1 cellular context compared by ENCODE assay signal in the genomic region with DNA sequence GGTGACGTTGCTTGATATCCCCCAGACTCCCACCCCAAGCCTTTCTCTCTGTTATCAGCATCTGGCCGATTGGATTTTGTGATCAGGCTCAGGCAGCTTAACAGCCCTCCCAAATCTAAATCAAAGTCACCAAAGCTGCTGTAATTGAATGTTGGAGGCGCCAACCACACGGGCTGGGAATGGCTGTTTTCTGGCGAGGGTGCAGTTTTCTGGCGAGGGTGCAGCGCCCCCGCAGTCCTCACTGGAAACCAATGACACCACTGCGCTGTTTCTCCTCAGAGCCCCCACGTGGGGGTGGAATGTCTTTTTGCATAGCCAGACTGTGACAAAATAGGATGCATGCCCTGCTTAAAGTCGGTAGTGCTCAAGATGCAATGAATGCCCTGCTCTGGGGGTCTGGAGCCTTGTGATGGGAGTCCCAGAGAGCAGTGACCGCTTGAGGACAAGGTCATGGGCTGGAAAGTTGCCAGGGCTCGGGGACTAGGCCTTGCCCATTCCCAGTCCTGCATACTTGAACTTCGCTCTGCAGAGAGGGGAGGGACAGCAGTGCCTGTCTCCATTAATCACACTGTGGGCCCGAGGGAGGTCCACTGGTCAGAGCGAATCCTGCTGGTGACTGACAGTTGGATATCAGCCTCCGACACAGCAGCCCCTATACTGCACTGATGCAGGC.
A peak's percentile ranks its signal among the peaks of the same experiment; 100 is the strongest.
TF ChIP-seq lines count a peak whose summit lies in the region.

No MANE protein-coding gene starts in this region.

TF ChIP-seq in HepG2, 621 proteins besides CTCF, POLR2A, EP300 and RAD21 (continued from another document and continues in another):
- TF ChIP-seq, protein P1, sequence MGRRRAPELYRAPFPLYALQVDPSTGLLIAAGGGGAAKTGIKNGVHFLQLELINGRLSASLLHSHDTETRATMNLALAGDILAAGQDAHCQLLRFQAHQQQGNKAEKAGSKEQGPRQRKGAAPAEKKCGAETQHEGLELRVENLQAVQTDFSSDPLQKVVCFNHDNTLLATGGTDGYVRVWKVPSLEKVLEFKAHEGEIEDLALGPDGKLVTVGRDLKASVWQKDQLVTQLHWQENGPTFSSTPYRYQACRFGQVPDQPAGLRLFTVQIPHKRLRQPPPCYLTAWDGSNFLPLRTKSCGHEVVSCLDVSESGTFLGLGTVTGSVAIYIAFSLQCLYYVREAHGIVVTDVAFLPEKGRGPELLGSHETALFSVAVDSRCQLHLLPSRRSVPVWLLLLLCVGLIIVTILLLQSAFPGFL (CRISPR knock-in tag; IDR thresholded peaks at IDR 0.05): no peak
- TF ChIP-seq SMARCE1 (IDR thresholded peaks at IDR 0.05; ENCODE audit: borderline replicate concordance): no peak
- TF ChIP-seq SETDB1 (CRISPR knock-in tag; IDR thresholded peaks at IDR 0.05; ENCODE audit: borderline replicate concordance): no peak
- TF ChIP-seq ZNF138 (CRISPR knock-in tag; IDR thresholded peaks at IDR 0.05; ENCODE audit: low read depth): no peak
- TF ChIP-seq NFIC (IDR thresholded peaks at IDR 0.05; ENCODE audit: low read length): no peak
- no peak for TF ChIP-seq ZNF263 (CRISPR knock-in tag; IDR thresholded peaks at IDR 0.05)
- TF ChIP-seq, protein P2, sequence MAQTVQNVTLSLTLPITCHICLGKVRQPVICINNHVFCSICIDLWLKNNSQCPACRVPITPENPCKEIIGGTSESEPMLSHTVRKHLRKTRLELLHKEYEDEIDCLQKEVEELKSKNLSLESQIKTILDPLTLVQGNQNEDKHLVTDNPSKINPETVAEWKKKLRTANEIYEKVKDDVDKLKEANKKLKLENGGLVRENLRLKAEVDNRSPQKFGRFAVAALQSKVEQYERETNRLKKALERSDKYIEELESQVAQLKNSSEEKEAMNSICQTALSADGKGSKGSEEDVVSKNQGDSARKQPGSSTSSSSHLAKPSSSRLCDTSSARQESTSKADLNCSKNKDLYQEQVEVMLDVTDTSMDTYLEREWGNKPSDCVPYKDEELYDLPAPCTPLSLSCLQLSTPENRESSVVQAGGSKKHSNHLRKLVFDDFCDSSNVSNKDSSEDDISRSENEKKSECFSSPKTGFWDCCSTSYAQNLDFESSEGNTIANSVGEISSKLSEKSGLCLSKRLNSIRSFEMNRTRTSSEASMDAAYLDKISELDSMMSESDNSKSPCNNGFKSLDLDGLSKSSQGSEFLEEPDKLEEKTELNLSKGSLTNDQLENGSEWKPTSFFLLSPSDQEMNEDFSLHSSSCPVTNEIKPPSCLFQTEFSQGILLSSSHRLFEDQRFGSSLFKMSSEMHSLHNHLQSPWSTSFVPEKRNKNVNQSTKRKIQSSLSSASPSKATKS (CRISPR knock-in tag; IDR thresholded peaks at IDR 0.05): no peak
- no peak for TF ChIP-seq POLR2G (IDR thresholded peaks at IDR 0.05; ENCODE audit: low read depth, low read length)
- TF ChIP-seq PLRG1 (conservative IDR thresholded peaks at IDR 0.05): no peak
- TF ChIP-seq NONO (IDR thresholded peaks at IDR 0.05): no peak
- peak; percentile 67 for TF ChIP-seq NONO (CRISPR knock-in tag; conservative IDR thresholded peaks at IDR 0.05)
- TF ChIP-seq ZNF3 (CRISPR knock-in tag; IDR thresholded peaks at IDR 0.05): no peak
- TF ChIP-seq, protein P3, sequence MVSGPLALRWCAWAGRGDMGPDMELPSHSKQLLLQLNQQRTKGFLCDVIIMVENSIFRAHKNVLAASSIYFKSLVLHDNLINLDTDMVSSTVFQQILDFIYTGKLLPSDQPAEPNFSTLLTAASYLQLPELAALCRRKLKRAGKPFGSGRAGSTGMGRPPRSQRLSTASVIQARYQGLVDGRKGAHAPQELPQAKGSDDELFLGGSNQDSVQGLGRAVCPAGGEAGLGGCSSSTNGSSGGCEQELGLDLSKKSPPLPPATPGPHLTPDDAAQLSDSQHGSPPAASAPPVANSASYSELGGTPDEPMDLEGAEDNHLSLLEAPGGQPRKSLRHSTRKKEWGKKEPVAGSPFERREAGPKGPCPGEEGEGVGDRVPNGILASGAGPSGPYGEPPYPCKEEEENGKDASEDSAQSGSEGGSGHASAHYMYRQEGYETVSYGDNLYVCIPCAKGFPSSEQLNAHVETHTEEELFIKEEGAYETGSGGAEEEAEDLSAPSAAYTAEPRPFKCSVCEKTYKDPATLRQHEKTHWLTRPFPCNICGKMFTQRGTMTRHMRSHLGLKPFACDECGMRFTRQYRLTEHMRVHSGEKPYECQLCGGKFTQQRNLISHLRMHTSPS (CRISPR knock-in tag; IDR thresholded peaks at IDR 0.05; ENCODE audit: low read depth): 0 out of 2 replicates have a peak, but pooled peaks have one; percentile 42
- TF ChIP-seq, protein P4, sequence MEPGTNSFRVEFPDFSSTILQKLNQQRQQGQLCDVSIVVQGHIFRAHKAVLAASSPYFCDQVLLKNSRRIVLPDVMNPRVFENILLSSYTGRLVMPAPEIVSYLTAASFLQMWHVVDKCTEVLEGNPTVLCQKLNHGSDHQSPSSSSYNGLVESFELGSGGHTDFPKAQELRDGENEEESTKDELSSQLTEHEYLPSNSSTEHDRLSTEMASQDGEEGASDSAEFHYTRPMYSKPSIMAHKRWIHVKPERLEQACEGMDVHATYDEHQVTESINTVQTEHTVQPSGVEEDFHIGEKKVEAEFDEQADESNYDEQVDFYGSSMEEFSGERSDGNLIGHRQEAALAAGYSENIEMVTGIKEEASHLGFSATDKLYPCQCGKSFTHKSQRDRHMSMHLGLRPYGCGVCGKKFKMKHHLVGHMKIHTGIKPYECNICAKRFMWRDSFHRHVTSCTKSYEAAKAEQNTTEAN (CRISPR knock-in tag; conservative IDR thresholded peaks at IDR 0.05): no peak
- no peak for TF ChIP-seq ZNF879 (CRISPR knock-in tag; IDR thresholded peaks at IDR 0.05)
- TF ChIP-seq ZNF782 (CRISPR knock-in tag; IDR thresholded peaks at IDR 0.05; ENCODE audit: borderline replicate concordance): peak; percentile 90; the same call in 1 of the 2 replicates
- TF ChIP-seq FOXP1 (IDR thresholded peaks at IDR 0.05): no peak
- TF ChIP-seq FOXP1 (CRISPR knock-in tag; IDR thresholded peaks at IDR 0.05): no peak
- no peak for TF ChIP-seq FOSL1 (CRISPR knock-in tag; IDR thresholded peaks at IDR 0.05; ENCODE audit: borderline replicate concordance)
- TF ChIP-seq THAP11 (CRISPR knock-in tag; IDR thresholded peaks at IDR 0.05): 0 out of 2 replicates have a peak, but pooled peaks have one; percentile 16
- TF ChIP-seq, protein P5, sequence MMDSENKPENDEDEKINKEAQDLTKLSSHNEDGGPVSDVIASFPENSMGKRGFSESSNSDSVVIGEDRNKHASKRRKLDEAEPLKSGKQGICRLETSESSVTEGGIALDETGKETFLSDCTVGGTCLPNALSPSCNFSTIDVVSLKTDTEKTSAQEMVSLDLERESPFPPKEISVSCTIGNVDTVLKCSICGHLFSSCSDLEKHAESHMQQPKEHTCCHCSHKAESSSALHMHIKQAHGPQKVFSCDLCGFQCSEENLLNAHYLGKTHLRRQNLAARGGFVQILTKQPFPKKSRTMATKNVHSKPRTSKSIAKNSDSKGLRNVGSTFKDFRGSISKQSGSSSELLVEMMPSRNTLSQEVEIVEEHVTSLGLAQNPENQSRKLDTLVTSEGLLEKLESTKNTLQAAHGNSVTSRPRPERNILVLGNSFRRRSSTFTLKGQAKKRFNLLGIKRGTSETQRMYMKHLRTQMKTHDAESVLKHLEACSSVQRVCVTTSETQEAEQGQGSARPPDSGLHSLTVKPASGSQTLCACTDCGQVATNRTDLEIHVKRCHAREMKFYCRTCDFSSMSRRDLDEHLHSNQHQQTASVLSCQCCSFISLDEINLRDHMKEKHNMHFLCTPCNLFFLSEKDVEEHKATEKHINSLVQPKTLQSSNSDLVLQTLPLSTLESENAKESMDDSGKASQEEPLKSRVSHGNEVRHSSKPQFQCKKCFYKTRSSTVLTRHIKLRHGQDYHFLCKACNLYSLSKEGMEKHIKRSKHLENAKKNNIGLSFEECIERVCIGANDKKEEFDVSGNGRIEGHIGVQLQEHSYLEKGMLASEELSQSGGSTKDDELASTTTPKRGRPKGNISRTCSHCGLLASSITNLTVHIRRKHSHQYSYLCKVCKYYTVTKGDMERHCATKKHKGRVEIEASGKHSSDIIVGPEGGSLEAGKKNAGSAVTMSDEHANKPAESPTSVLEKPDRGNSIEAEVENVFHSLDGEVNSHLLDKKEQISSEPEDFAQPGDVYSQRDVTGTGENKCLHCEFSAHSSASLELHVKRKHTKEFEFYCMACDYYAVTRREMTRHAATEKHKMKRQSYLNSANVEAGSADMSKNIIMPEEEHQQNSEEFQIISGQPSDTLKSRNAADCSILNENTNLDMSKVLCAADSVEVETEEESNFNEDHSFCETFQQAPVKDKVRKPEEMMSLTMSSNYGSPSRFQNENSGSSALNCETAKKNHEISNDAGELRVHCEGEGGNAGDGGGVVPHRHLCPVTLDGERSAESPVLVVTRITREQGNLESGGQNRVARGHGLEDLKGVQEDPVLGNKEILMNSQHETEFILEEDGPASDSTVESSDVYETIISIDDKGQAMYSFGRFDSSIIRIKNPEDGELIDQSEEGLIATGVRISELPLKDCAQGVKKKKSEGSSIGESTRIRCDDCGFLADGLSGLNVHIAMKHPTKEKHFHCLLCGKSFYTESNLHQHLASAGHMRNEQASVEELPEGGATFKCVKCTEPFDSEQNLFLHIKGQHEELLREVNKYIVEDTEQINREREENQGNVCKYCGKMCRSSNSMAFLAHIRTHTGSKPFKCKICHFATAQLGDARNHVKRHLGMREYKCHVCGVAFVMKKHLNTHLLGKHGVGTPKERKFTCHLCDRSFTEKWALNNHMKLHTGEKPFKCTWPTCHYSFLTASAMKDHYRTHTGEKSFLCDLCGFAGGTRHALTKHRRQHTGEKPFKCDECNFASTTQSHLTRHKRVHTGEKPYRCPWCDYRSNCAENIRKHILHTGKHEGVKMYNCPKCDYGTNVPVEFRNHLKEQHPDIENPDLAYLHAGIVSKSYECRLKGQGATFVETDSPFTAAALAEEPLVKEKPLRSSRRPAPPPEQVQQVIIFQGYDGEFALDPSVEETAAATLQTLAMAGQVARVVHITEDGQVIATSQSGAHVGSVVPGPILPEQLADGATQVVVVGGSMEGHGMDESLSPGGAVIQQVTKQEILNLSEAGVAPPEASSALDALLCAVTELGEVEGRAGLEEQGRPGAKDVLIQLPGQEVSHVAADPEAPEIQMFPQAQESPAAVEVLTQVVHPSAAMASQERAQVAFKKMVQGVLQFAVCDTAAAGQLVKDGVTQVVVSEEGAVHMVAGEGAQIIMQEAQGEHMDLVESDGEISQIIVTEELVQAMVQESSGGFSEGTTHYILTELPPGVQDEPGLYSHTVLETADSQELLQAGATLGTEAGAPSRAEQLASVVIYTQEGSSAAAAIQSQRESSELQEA (CRISPR knock-in tag; IDR thresholded peaks at IDR 0.05; ENCODE audit: not compliant biosample characterization): no peak
- no peak for TF ChIP-seq ZNF552 (CRISPR knock-in tag; IDR thresholded peaks at IDR 0.05; ENCODE audit: borderline replicate concordance)
- TF ChIP-seq GFI1 (CRISPR knock-in tag; IDR thresholded peaks at IDR 0.05; ENCODE audit: borderline replicate concordance): no peak
- TF ChIP-seq ZKSCAN1 (IDR thresholded peaks at IDR 0.05; ENCODE audit: low read length): no peak
- TF ChIP-seq TOE1 (CRISPR knock-in tag; IDR thresholded peaks at IDR 0.05): no peak
- peak; percentile 53; the same call in 1 of the 2 replicates for TF ChIP-seq TARDBP (CRISPR knock-in tag; IDR thresholded peaks at IDR 0.05)
- TF ChIP-seq JUND (CRISPR knock-in tag; IDR thresholded peaks at IDR 0.05): no peak
- TF ChIP-seq, protein P6, sequence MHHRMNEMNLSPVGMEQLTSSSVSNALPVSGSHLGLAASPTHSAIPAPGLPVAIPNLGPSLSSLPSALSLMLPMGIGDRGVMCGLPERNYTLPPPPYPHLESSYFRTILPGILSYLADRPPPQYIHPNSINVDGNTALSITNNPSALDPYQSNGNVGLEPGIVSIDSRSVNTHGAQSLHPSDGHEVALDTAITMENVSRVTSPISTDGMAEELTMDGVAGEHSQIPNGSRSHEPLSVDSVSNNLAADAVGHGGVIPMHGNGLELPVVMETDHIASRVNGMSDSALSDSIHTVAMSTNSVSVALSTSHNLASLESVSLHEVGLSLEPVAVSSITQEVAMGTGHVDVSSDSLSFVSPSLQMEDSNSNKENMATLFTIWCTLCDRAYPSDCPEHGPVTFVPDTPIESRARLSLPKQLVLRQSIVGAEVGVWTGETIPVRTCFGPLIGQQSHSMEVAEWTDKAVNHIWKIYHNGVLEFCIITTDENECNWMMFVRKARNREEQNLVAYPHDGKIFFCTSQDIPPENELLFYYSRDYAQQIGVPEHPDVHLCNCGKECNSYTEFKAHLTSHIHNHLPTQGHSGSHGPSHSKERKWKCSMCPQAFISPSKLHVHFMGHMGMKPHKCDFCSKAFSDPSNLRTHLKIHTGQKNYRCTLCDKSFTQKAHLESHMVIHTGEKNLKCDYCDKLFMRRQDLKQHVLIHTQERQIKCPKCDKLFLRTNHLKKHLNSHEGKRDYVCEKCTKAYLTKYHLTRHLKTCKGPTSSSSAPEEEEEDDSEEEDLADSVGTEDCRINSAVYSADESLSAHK (CRISPR knock-in tag; IDR thresholded peaks at IDR 0.05; ENCODE audit: borderline replicate concordance): no peak
- 0 out of 2 replicates have a peak, but pooled peaks have one; percentile 44 for TF ChIP-seq ZKSCAN8 (CRISPR knock-in tag; IDR thresholded peaks at IDR 0.05; ENCODE audit: borderline replicate concordance)
- TF ChIP-seq ZNF790 (CRISPR knock-in tag; IDR thresholded peaks at IDR 0.05; ENCODE audit: borderline replicate concordance): no peak
- no peak for TF ChIP-seq NFKB2 (CRISPR knock-in tag; IDR thresholded peaks at IDR 0.05; ENCODE audit: borderline replicate concordance)
- TF ChIP-seq ZNF260 (CRISPR knock-in tag; IDR thresholded peaks at IDR 0.05; ENCODE audit: borderline replicate concordance, low read depth): no peak
